ENCODE assay signal across 9 cellular contexts in genomic region chr1:183281553-183282091, GRCh38.
DNase-seq lines count a peak whose midpoint lies in the region; ATAC-seq and TF ChIP-seq lines count a peak whose summit lies in the region.
"Had no signal": no experiment of that assay in that cellular context is flagged by ENCODE, and none has a peak within 500 bp of the region (broad histone marks: within the 10 kb centered on the region; RNA-seq: fewer than 3 reads in every experiment).

No MANE protein-coding gene starts in this region.

- H3K9me3 ChIP-seq in lung (ENCODE audit: control insufficient read depth in 2 of 2, insufficient read depth in 1 of 2, low read length in 1 of 2) = no peaks in the 10 kb centered on the region
- H3K9me3 ChIP-seq: BLaER1 treated with 17β-estradiol and CSF1 and Interleukin-3, amounts not matched to agents 10 nM and 100 nM had no signal

- peaks cover 0 to 16% of the 10 kb centered on the region in 2 donors for H3K4me1 ChIP-seq in lung (ENCODE audit: control insufficient read depth in 2 of 2, insufficient read depth in 2 of 2, low read length in 2 of 2)

- peak; percentile 33 for DNase-seq in NK-92 treated with Interleukin-12 subunit alpha and Interleukin-12 subunit beta, amount 100 ng/mL, for 24 hours (lab: John Stamatoyannopoulos, UW)
- DNase-seq in NK-92 (lab: John Stamatoyannopoulos, UW; ENCODE audit: unreplicated experiment) (no peak), NCI-H69 (lab: John Stamatoyannopoulos, UW) (peak; percentile 92), lung (ENCODE audit: low spot score) (peak; percentile 91)
- peak; percentile 82 to 85 for DNase-seq in activated CD4-positive, alpha-beta T cell treated with anti-CD3 and anti-CD28 coated beads, Interleukin-2, amount 50 U/mL, for 48 hours
- DNase-seq in effector CD4-positive, alpha-beta T cell = peak; percentile 46
- DNase-seq in stimulated activated CD4-positive, alpha-beta T cell treated with anti-CD3 and anti-CD28 coated beads, TNF-alpha, amount 100 ng/mL, for 4 hours (ENCODE audit: low read depth in 3 of 3) = peak; percentile 47 to 48 (median 48)

- no peaks in the 10 kb centered on the region for H3K36me3 ChIP-seq in lung (ENCODE audit: control insufficient read depth in 2 of 2, insufficient read depth in 2 of 2, low read length in 2 of 2)
- H3K36me3 ChIP-seq: BLaER1 treated with 17β-estradiol and CSF1 and Interleukin-3, amounts not matched to agents 10 nM and 100 nM had no signal

- H3K27ac ChIP-seq in lung (ENCODE audit: low read depth in 1 of 2, low read length in 1 of 2) = peak overlapping the region; percentile 56 to 67

- peak; percentile 76 for TF ChIP-seq CTCF in lung (IDR thresholded peaks at IDR 0.05; ENCODE audit: control extremely low read depth, extremely low read depth)

- WGBS in lung, 2 donors = 36 to 54% methylated on average over 10 to 12 of the region's 12 CpGs

- no peak overlapping the region for H3K4me3 ChIP-seq in lung
- H3K4me3 ChIP-seq: BLaER1 treated with 17β-estradiol and CSF1 and Interleukin-3, amounts not matched to agents 10 nM and 100 nM had no signal

- ATAC-seq in HG03460 (IDR thresholded peaks at IDR 0.05; ENCODE audit: unreplicated experiment) = peak; percentile 78
- peak; percentile 82 for ATAC-seq in lung (ENCODE audit: insufficient read depth, low FRiP score)

- H3K27me3 ChIP-seq in lung (ENCODE audit: control insufficient read depth, insufficient read depth) = no peaks in the 10 kb centered on the region
- H3K27me3 ChIP-seq: BLaER1 treated with 17β-estradiol and CSF1 and Interleukin-3, amounts not matched to agents 10 nM and 100 nM had no signal
